ENCODE assay signal across 1 cellular context in the genomic region with DNA sequence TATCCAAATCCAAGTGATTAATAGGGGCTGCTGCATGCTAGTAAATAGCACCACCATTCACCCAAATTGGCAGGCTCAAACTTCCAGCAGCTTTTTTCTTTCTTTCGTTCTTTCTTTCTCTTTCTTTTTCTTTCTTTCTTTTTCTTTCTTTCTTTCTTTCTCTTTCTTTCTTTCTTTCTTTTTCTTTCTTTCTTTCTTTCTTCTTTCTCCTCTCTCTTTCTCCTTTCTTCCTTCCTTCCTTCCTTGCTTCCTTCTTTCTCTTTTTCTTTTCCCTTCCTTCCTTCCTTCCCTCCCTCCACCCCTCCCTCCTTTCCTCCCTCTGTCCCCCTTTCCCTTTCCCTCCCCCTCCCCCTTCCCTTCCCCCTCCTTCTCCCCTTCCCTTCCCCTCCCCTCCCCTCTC.
TF ChIP-seq lines count a peak whose summit lies in the region.

No MANE protein-coding gene starts in this region.

TF ChIP-seq in HepG2, 621 proteins besides CTCF, POLR2A, EP300 and RAD21 (continued from another document):
- TF ChIP-seq ARID5B (CRISPR knock-in tag; IDR thresholded peaks at IDR 0.05) = no peak
- TF ChIP-seq IKZF4 (CRISPR knock-in tag; IDR thresholded peaks at IDR 0.05; ENCODE audit: borderline replicate concordance, low read depth, not compliant biosample characterization) = no peak
- TF ChIP-seq CREB1 (IDR thresholded peaks at IDR 0.05) = no peak
- TF ChIP-seq CREB1 (CRISPR knock-in tag; IDR thresholded peaks at IDR 0.05) = no peak
- peak; percentile 92 for TF ChIP-seq HNRNPK (IDR thresholded peaks at IDR 0.05; ENCODE audit: low read depth, low read length, poor library complexity, severe bottlenecking)
